ENCODE assay signal across 1 cellular context in genomic region chr9:137228515-137228967, GRCh38.
A peak's percentile ranks its signal among the peaks of the same experiment; 100 is the strongest.
TF ChIP-seq lines count a peak whose summit lies in the region.

No MANE protein-coding gene starts in this region.

TF ChIP-seq in HepG2, 621 proteins besides CTCF, POLR2A, EP300 and RAD21 (continued from another document and continues in another):
- TF ChIP-seq ZNF687 (CRISPR knock-in tag; IDR thresholded peaks at IDR 0.05): peak; percentile 67; the same call in 1 of the 2 replicates
- TF ChIP-seq ETV5 (CRISPR knock-in tag; IDR thresholded peaks at IDR 0.05; ENCODE audit: borderline replicate concordance): 0 out of 2 replicates have a peak, but pooled peaks have one; percentile 18
- no peak for TF ChIP-seq AHDC1 (CRISPR knock-in tag; IDR thresholded peaks at IDR 0.05; ENCODE audit: borderline replicate concordance)
- TF ChIP-seq ZNF768 (CRISPR knock-in tag; IDR thresholded peaks at IDR 0.05): peak; percentile 6; the same call in 1 of the 2 replicates
- no peak for TF ChIP-seq FOXC1 (CRISPR knock-in tag; IDR thresholded peaks at IDR 0.05; ENCODE audit: borderline replicate concordance)
- no peak for TF ChIP-seq ZNF30 (CRISPR knock-in tag; IDR thresholded peaks at IDR 0.05)
- no peak for TF ChIP-seq GLI4 (CRISPR knock-in tag; IDR thresholded peaks at IDR 0.05; ENCODE audit: borderline replicate concordance)
- no peak for TF ChIP-seq MTA3 (CRISPR knock-in tag; IDR thresholded peaks at IDR 0.05)
- no peak for TF ChIP-seq ZFP36L2 (CRISPR knock-in tag; IDR thresholded peaks at IDR 0.05)
- no peak for TF ChIP-seq ZNF496 (CRISPR knock-in tag; IDR thresholded peaks at IDR 0.05; ENCODE audit: insufficient replicate concordance)
- no peak for TF ChIP-seq MIXL1 (CRISPR knock-in tag; IDR thresholded peaks at IDR 0.05)
- peak; percentile 60 for TF ChIP-seq RXRA (CRISPR knock-in tag; IDR thresholded peaks at IDR 0.05)
- 0 out of 2 replicates have a peak, but pooled peaks have one; percentile 38 for TF ChIP-seq IKZF5 (CRISPR knock-in tag; IDR thresholded peaks at IDR 0.05)
- TF ChIP-seq DR1 (CRISPR knock-in tag; IDR thresholded peaks at IDR 0.05): no peak
- TF ChIP-seq ZNF776 (CRISPR knock-in tag; IDR thresholded peaks at IDR 0.05): peak; percentile 57
- TF ChIP-seq BATF2 (CRISPR knock-in tag; IDR thresholded peaks at IDR 0.05): 0 out of 2 replicates have a peak, but pooled peaks have one; percentile 66
- peak; percentile 19; the same call in 1 of the 2 replicates for TF ChIP-seq ARID5B (CRISPR knock-in tag; IDR thresholded peaks at IDR 0.05)
- peak; percentile 73 for TF ChIP-seq PATZ1 (CRISPR knock-in tag; IDR thresholded peaks at IDR 0.05)
- TF ChIP-seq SAP130 (CRISPR knock-in tag; IDR thresholded peaks at IDR 0.05; ENCODE audit: low read depth): peak; percentile 57
- peak; percentile 98 for TF ChIP-seq AGO1 (IDR thresholded peaks at IDR 0.05; ENCODE audit: low read depth, low read length, poor library complexity, severe bottlenecking)
- TF ChIP-seq ATF6 (CRISPR knock-in tag; conservative IDR thresholded peaks at IDR 0.05): no peak
- 0 out of 2 replicates have a peak, but pooled peaks have one; percentile 19 for TF ChIP-seq ZNF136 (CRISPR knock-in tag; IDR thresholded peaks at IDR 0.05; ENCODE audit: low read depth)
- no peak for TF ChIP-seq PRDM10 (CRISPR knock-in tag; IDR thresholded peaks at IDR 0.05; ENCODE audit: low read depth)
- TF ChIP-seq UBTF (CRISPR knock-in tag; IDR thresholded peaks at IDR 0.05): 0 out of 2 replicates have a peak, but pooled peaks have one; percentile 25
